In the genomic region with DNA sequence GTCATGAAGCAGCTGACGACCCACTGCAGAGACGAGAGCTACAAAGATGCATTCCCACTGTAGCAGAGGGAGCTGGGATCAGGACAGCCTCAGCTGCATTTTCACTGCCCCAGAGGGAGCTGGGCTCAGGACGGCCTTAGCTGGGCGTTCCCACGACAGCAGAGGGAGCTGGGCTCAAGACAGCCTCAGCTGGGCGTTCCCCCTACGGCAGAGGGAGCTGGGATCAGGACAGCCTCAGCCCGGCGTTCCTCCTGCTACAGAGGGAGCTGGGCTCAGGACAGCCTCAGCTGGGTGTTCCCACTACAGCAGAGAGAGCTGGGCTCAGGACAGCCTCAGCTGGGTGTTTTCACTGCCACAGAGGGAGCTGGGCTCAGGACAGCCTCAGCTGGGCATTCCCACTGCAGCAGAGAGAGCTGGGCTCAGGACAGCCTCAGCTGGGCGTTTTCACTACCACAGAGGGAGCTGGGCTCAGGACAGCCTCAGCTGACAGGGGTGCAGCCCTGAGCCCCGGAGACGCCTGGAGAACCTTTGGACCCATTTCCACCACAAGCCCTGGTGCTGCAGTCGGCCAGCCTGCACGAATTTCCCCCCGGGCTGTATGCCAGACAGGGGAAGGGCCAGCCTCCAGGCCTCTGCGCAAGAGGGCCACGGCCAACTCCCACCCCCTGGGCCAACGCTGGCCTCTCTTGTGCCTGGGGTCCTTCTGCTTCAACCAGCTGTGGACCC, we compare ENCODE assay signal across 1 cellular context.
TF ChIP-seq lines count a peak whose summit lies in the region.

No MANE protein-coding gene starts in this region.

TF ChIP-seq in H1, 55 proteins besides CTCF, POLR2A, EP300 and RAD21:
- TF ChIP-seq, protein P1, sequence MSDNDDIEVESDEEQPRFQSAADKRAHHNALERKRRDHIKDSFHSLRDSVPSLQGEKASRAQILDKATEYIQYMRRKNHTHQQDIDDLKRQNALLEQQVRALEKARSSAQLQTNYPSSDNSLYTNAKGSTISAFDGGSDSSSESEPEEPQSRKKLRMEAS (IDR thresholded peaks at IDR 0.05), result no peak
- TF ChIP-seq TCF12 (IDR thresholded peaks at IDR 0.05; ENCODE audit: low read depth, low read length) (no peak), BRCA1 (IDR thresholded peaks at IDR 0.05; ENCODE audit: low read depth, low read length) (no peak), SP1 (IDR thresholded peaks at IDR 0.05; ENCODE audit: low read depth, low read length) (no peak)
